In genomic region chr7:52260046-52260665, GRCh38 we compare ENCODE assay signal across 2 cellular contexts.
A peak's percentile ranks its signal among the peaks of the same experiment; 100 is the strongest.
TF ChIP-seq lines count a peak whose summit lies in the region.

No MANE protein-coding gene starts in this region.

TF ChIP-seq in SK-N-SH, 30 proteins besides CTCF, POLR2A, EP300 and RAD21 (continued from another document):
- TF ChIP-seq NFIC (IDR thresholded peaks at IDR 0.05; ENCODE audit: borderline replicate concordance) = no peak
- TF ChIP-seq SMC3 (IDR thresholded peaks at IDR 0.05; ENCODE audit: low read depth, low read length) = peak; percentile 31; the same call in 1 of the 2 replicates
- no peak for TF ChIP-seq MXI1 (IDR thresholded peaks at IDR 0.05; ENCODE audit: low read depth, low read length)

TF ChIP-seq in SK-N-SH treated with all-trans-retinoic acid at 6 μM for 48 hours, 23 proteins besides CTCF, POLR2A, EP300 and RAD21 (continued from another document):
- TF ChIP-seq TSHZ2 (CRISPR knock-in tag; IDR thresholded peaks at IDR 0.05) (no peak), CREB5 (CRISPR knock-in tag; IDR thresholded peaks at IDR 0.05; ENCODE audit: low read depth) (no peak)
